ENCODE assay signal across 8 cellular contexts in genomic region chr14:23182372-23183014, GRCh38. TPM values are rescaled to one million over a fixed set of nuclear protein-coding genes. Genes with fewer than 3 reads are reported as not detected.
DNase-seq lines count a peak whose midpoint lies in the region; ATAC-seq and TF ChIP-seq lines count a peak whose summit lies in the region.

No MANE protein-coding gene starts in this region.

- no peak overlapping the region for H3K4me3 Mint-ChIP-seq in activated T-cell treated with anti-CD3 and anti-CD28 coated beads, Interleukin-2, amount 50 U/mL, for 24 hours

- peak overlapping the region; percentile 18 for H2AFZ ChIP-seq in ACC112 (ENCODE audit: low read length, unreplicated experiment)

- H3K27ac ChIP-seq in ACC112 (ENCODE audit: low read depth, low read length) (no peak overlapping the region), ovary (peak overlapping the region in 1 of 2 donors; percentile 51)

- 0 to 2% (median 1%) methylated on average over 19 of the region's 19 CpGs for WGBS in ovary, 3 donors

- peak; percentile 40 for TF ChIP-seq POLR2A in ovary (IDR thresholded peaks at IDR 0.05)

- H3K4me1 Mint-ChIP-seq in activated T-cell treated with anti-CD3 and anti-CD28 coated beads, Interleukin-2, amount 50 U/mL, for 24 hours (ENCODE audit: low read depth): peaks cover 24% of the 10 kb centered on the region

- H3K4me1 ChIP-seq in ACC112 (ENCODE audit: control insufficient read depth, insufficient read depth, low read length, unreplicated experiment): peaks cover 16% of the 10 kb centered on the region
- H3K4me1 ChIP-seq in ovary (ENCODE audit: insufficient read depth): peaks cover 3% of the 10 kb centered on the region

- peak; percentile 72 for ATAC-seq in Right ventricle myocardium superior (ENCODE audit: poor library complexity)
- no peak for ATAC-seq in HG03460 (IDR thresholded peaks at IDR 0.05; ENCODE audit: unreplicated experiment)
- no peak for ATAC-seq in GM21447 (IDR thresholded peaks at IDR 0.05; ENCODE audit: unreplicated experiment)

- no peaks in the 10 kb centered on the region for H3K9me3 Mint-ChIP-seq in activated T-cell treated with anti-CD3 and anti-CD28 coated beads, Interleukin-2, amount 50 U/mL, for 24 hours

- peaks cover 41% of the 10 kb centered on the region for H3K27me3 ChIP-seq in ACC112 (ENCODE audit: insufficient read depth, low read length)
- no peaks in the 10 kb centered on the region for H3K27me3 ChIP-seq in ovary

- H3K27ac Mint-ChIP-seq in activated T-cell treated with anti-CD3 and anti-CD28 coated beads, Interleukin-2, amount 50 U/mL, for 24 hours: no peak overlapping the region

- H3K36me3 ChIP-seq in ACC112 (ENCODE audit: insufficient read depth, low read length) (no peaks in the 10 kb centered on the region), ovary (no peaks in the 10 kb centered on the region)

- H3K79me2 ChIP-seq in ACC112 (ENCODE audit: control insufficient read depth, insufficient read depth, low read length, unreplicated experiment): no peaks in the 10 kb centered on the region

- TF ChIP-seq EP300 in ovary (IDR thresholded peaks at IDR 0.05): no peak

- H3K4me3 ChIP-seq in ACC112 (ENCODE audit: low read depth, low read length) (peak overlapping the region; percentile 82), ovary (peak overlapping the region; percentile 67)

- H3K27me3 Mint-ChIP-seq in activated T-cell treated with anti-CD3 and anti-CD28 coated beads, Interleukin-2, amount 50 U/mL, for 24 hours: peaks cover 30% of the 10 kb centered on the region

- no peak for TF ChIP-seq CTCF in ovary (IDR thresholded peaks at IDR 0.05)

- H3K36me3 Mint-ChIP-seq in activated T-cell treated with anti-CD3 and anti-CD28 coated beads, Interleukin-2, amount 50 U/mL, for 24 hours (ENCODE audit: low read depth): no peaks in the 10 kb centered on the region

- no peaks in the 10 kb centered on the region for H3K9me3 ChIP-seq in ovary

- intact Hi-C loops in Right ventricle myocardium superior (cut with DNase I): no loop called here
- intact Hi-C loops in ovary (cut with DNase I): no loop called here

- DNase-seq in NCI-H1105 (lab: John Stamatoyannopoulos, UW) (peak; percentile 29), Right ventricle myocardium superior (no peak), ovary (peak; percentile 65 to 79 (median 75)), MV-4-11 (lab: John Stamatoyannopoulos, UW) (no peak)
- peak; percentile 55 for DNase-seq in activated T-cell treated with anti-CD3 and anti-CD28 coated beads, Interleukin-2, amount 50 U/mL, for 24 hours

RNA-seq across cellular contexts. Expression of gene SLC7A8, which starts 1.0 kb away (rescaled TPM):
- total RNA-seq in Right ventricle myocardium superior (11.6 TPM), ovary (100 to 1,000 TPM in 3 of 7 donors, 10 to 100 TPM in 4; 51.1 to 161 (median 95.4) TPM)
- polyA plus RNA-seq in ovary: 100 to 1,000 TPM in 1 of 2 donors, 10 to 100 TPM in 1; 45.9 to 104 TPM

RNA-seq across cellular contexts. Expression of gene RNF212B, which starts 55.2 kb away (rescaled TPM):
- total RNA-seq in Right ventricle myocardium superior (not detected), ovary (not detected)
- polyA plus RNA-seq in ovary: not detected

Comparison
In these comparisons a context has a peak if more than half of its experiments do, and no peak if none do; other contexts are left out.
1. DNase-seq: peak in NCI-H1105 (single experiment), activated T-cell treated with anti-CD3 and anti-CD28 coated beads, Interleukin-2, amount 50 U/mL, for 24 hours (single experiment) and ovary (5 of 5); none in Right ventricle myocardium superior (single experiment) and MV-4-11 (single experiment).